In genomic region chr16:75078886-75079285, GRCh38 we compare ENCODE assay signal across 24 cellular contexts. TPM values are rescaled to one million over a fixed set of nuclear protein-coding genes. Genes with fewer than 3 reads are reported as not detected.
"Had no signal": no experiment of that assay in that cellular context is flagged by ENCODE, and none has a peak within 500 bp of the region (broad histone marks: within the 10 kb centered on the region; RNA-seq: fewer than 3 reads in every experiment).

No MANE protein-coding gene starts in this region.

- H3K27ac ChIP-seq: cardiac muscle cell, lower lobe of right lung, neutrophil, ovary, prostate gland, tibial artery, WERI-Rb-1 had no signal

- H3K36me3 ChIP-seq: cardiac muscle cell, lower lobe of right lung, neutrophil, ovary, prostate gland, tibial artery, WERI-Rb-1 had no signal

- H3K27me3 Mint-ChIP-seq: activated naive CD8-positive, alpha-beta T cell treated with anti-CD3 and anti-CD28 coated beads, Interleukin-2, amount 10 ng/mL, durations not matched to agents 7 days and 5 days; activated T-cell treated with anti-CD3 and anti-CD28 coated beads, Interleukin-2, amount 50 U/mL, for 24 hours; stimulated activated naive CD8-positive, alpha-beta T cell treated with anti-CD3 and anti-CD28 coated beads, Interleukin-15, amount 100 ng/mL, for 72 hours had no signal

- DNase-seq: activated CD4-positive, alpha-beta T cell treated with anti-CD3 and anti-CD28 coated beads for 1 hour; activated CD4-positive, alpha-beta T cell treated with anti-CD3 and anti-CD28 coated beads, Interleukin-2, amount 50 U/mL, for 4 hours; activated CD8-positive, alpha-beta memory T cell treated with anti-CD3 and anti-CD28 coated beads for 24 hours; activated CD8-positive, alpha-beta memory T cell treated with anti-CD3 and anti-CD28 coated beads, Interleukin-2, amount 50 U/mL, for 4 hours; activated naive CD4-positive, alpha-beta T cell treated with Interleukin-2 at 50 U/mL for 16 hours; activated naive CD8-positive, alpha-beta T cell treated with anti-CD3 and anti-CD28 coated beads, Interleukin-2, amount 10 ng/mL, durations not matched to agents 7 days and 5 days; activated T-cell treated with anti-CD3 and anti-CD28 coated beads, Interleukin-2, amount 50 U/mL, for 24 hours; amniotic stem cell; lower lobe of right lung; mesendoderm; mucosa of descending colon; naive thymus-derived CD4-positive, alpha-beta T cell; ovary; right cardiac atrium; stimulated activated CD4-positive, alpha-beta T cell treated with anti-CD3 and anti-CD28 coated beads, Interleukin-1b, Interleukin-23, amount 100 ng/mL, for 48 hours; stimulated activated naive CD8-positive, alpha-beta T cell treated with anti-CD3 and anti-CD28 coated beads, Interleukin-15, amount 100 ng/mL, for 72 hours; tibial artery; WERI-Rb-1 had no signal

- H3K27me3 ChIP-seq: cardiac muscle cell, neutrophil, ovary, tibial artery had no signal

- ATAC-seq: lower lobe of right lung; mucosa of descending colon; naive thymus-derived CD4-positive, alpha-beta T cell; right cardiac atrium; stimulated activated effector memory CD8-positive, alpha-beta T cell treated with anti-CD3 and anti-CD28 coated beads, Interleukin-12 subunit alpha, Interleukin-12 subunit beta, amount 100 ng/mL, for 72 hours; stimulated activated naive CD8-positive, alpha-beta T cell treated with anti-CD3 and anti-CD28 coated beads, Interleukin-15, amount 100 ng/mL, for 72 hours had no signal

- H3K4me3 Mint-ChIP-seq: activated naive CD8-positive, alpha-beta T cell treated with anti-CD3 and anti-CD28 coated beads, Interleukin-2, amount 10 ng/mL, durations not matched to agents 7 days and 5 days; activated T-cell treated with anti-CD3 and anti-CD28 coated beads, Interleukin-2, amount 50 U/mL, for 24 hours; naive thymus-derived CD4-positive, alpha-beta T cell; stimulated activated effector memory CD8-positive, alpha-beta T cell treated with anti-CD3 and anti-CD28 coated beads, Interleukin-12 subunit alpha, Interleukin-12 subunit beta, amount 100 ng/mL, for 72 hours; stimulated activated naive CD8-positive, alpha-beta T cell treated with anti-CD3 and anti-CD28 coated beads, Interleukin-15, amount 100 ng/mL, for 72 hours; T-helper 2 cell treated with Interferon-gamma antibody and Interleukin-4, amounts not matched to agents 5 μg/mL and 100 μg/mL, for 36 hours had no signal

- H3K27ac Mint-ChIP-seq: activated naive CD8-positive, alpha-beta T cell treated with anti-CD3 and anti-CD28 coated beads, Interleukin-2, amount 10 ng/mL, durations not matched to agents 7 days and 5 days; activated T-cell treated with anti-CD3 and anti-CD28 coated beads, Interleukin-2, amount 50 U/mL, for 24 hours; stimulated activated naive CD8-positive, alpha-beta T cell treated with anti-CD3 and anti-CD28 coated beads, Interleukin-15, amount 100 ng/mL, for 72 hours; T-helper 2 cell treated with Interferon-gamma antibody and Interleukin-4, amounts not matched to agents 5 μg/mL and 100 μg/mL, for 36 hours had no signal

- H3K4me1 ChIP-seq: prostate gland had no signal

- H3K4me3 ChIP-seq: cardiac muscle cell, lower lobe of right lung, mucosa of descending colon, ovary, prostate gland, skin epidermis, tibial artery had no signal

- H3K9me3 Mint-ChIP-seq: stimulated activated effector memory CD8-positive, alpha-beta T cell treated with anti-CD3 and anti-CD28 coated beads, Interleukin-12 subunit alpha, Interleukin-12 subunit beta, amount 100 ng/mL, for 72 hours had no signal

- H3K9me3 ChIP-seq: lower lobe of right lung, mucosa of descending colon, neutrophil, ovary, prostate gland, tibial artery had no signal

RNA-seq across cellular contexts. Expression of gene LDHD, which starts 37.7 kb away (rescaled TPM):
- total RNA-seq: activated naive CD8-positive, alpha-beta T cell treated with anti-CD3 and anti-CD28 coated beads, Interleukin-2, amount 10 ng/mL, durations not matched to agents 7 days and 5 days had no signal
